In genomic region chr20:61647741-61648140, GRCh38 we compare ENCODE assay signal across 33 cellular contexts.
"Had no signal": no experiment of that assay in that cellular context is flagged by ENCODE, and none has a peak within 500 bp of the region (broad histone marks: within the 10 kb centered on the region; RNA-seq: fewer than 3 reads in every experiment).

No MANE protein-coding gene starts in this region.

- H3K9me3 ChIP-seq: ascending aorta, gastrocnemius medialis had no signal

- H3K9me3 Mint-ChIP-seq: activated naive CD4-positive, alpha-beta T cell treated with anti-CD3 and anti-CD28 coated beads, Interleukin-2, amount 10 ng/mL, durations not matched to agents 7 days and 5 days; activated naive CD4-positive, alpha-beta T cell treated with anti-CD3 and anti-CD28 coated beads, Interleukin-2, amount 50 U/mL, for 72 hours; activated naive CD8-positive, alpha-beta T cell treated with anti-CD3 and anti-CD28 coated beads, Interleukin-2, amount 10 ng/mL, durations not matched to agents 7 days and 5 days; activated T-helper 1 cell treated with anti-CD3 and anti-CD28 coated beads, Interleukin-12 subunit alpha, Interleukin-12 subunit beta, Interleukin-2, Interleukin-4 antibody, amounts not matched to agents 30 ng/mL and 10 ng/mL and 1 ng/mL, durations not matched to agents 14 hours and 24 hours and 36 hours; activated T-helper 2 cell treated with anti-CD3 and anti-CD28 coated beads, Interferon-gamma antibody, Interleukin-2, Interleukin-4, amounts not matched to agents 10 μg/mL and 5 μg/mL and 100 μg/mL, durations not matched to agents 14 hours and 24 hours and 36 hours; effector memory CD8-positive, alpha-beta T cell; T-helper 2 cell treated with Interferon-gamma antibody and Interleukin-4, amounts not matched to agents 5 μg/mL and 100 μg/mL, for 36 hours had no signal

- H3K36me3 Mint-ChIP-seq: activated CD8-positive, alpha-beta memory T cell treated with anti-CD3 and anti-CD28 coated beads, Interleukin-2, amount 10 ng/mL, durations not matched to agents 7 days and 5 days; activated naive CD4-positive, alpha-beta T cell treated with anti-CD3 and anti-CD28 coated beads, Interleukin-2, amount 10 ng/mL, durations not matched to agents 7 days and 5 days; activated naive CD4-positive, alpha-beta T cell treated with anti-CD3 and anti-CD28 coated beads, Interleukin-2, amount 50 U/mL, for 72 hours; activated naive CD8-positive, alpha-beta T cell treated with anti-CD3 and anti-CD28 coated beads, Interleukin-2, amount 10 ng/mL, durations not matched to agents 7 days and 5 days had no signal

- H3K4me1 Mint-ChIP-seq: activated B cell treated with CpG ODN at 0.5 μM for 24 hours; activated CD4-positive, alpha-beta T cell treated with anti-CD3 and anti-CD28 coated beads for 36 hours; activated CD4-positive, alpha-beta T cell treated with anti-CD3 and anti-CD28 coated beads, Interleukin-2, amount 10 ng/mL, durations not matched to agents 7 days and 5 days; activated naive CD4-positive, alpha-beta T cell treated with anti-CD3 and anti-CD28 coated beads, Interleukin-2, amount 10 ng/mL, durations not matched to agents 7 days and 5 days; activated naive CD8-positive, alpha-beta T cell treated with anti-CD3 and anti-CD28 coated beads, Interleukin-2, amount 10 ng/mL, durations not matched to agents 7 days and 5 days; T-helper 17 cell had no signal

- H3K27me3 Mint-ChIP-seq: activated B cell treated with CpG ODN at 0.5 μM for 24 hours; activated CD4-positive, alpha-beta T cell treated with anti-CD3 and anti-CD28 coated beads for 36 hours; activated CD4-positive, alpha-beta T cell treated with anti-CD3 and anti-CD28 coated beads, Interleukin-2, amount 10 ng/mL, durations not matched to agents 7 days and 5 days; activated CD8-positive, alpha-beta memory T cell treated with anti-CD3 and anti-CD28 coated beads, Interleukin-2, amount 10 ng/mL, durations not matched to agents 7 days and 5 days; activated naive CD4-positive, alpha-beta T cell treated with anti-CD3 and anti-CD28 coated beads, Interleukin-2, amount 10 ng/mL, durations not matched to agents 7 days and 5 days had no signal

- H3K4me3 Mint-ChIP-seq: activated B cell treated with CpG ODN at 0.5 μM for 24 hours; activated CD4-positive, alpha-beta T cell treated with anti-CD3 and anti-CD28 coated beads for 36 hours; activated CD4-positive, alpha-beta T cell treated with anti-CD3 and anti-CD28 coated beads, Interleukin-2, amount 10 ng/mL, durations not matched to agents 7 days and 5 days; activated CD8-positive, alpha-beta memory T cell treated with anti-CD3 and anti-CD28 coated beads, Interleukin-2, amount 10 ng/mL, durations not matched to agents 7 days and 5 days; activated CD8-positive, alpha-beta T cell treated with anti-CD3 and anti-CD28 coated beads, Interleukin-2, amount 10 ng/mL, durations not matched to agents 7 days and 5 days; activated naive CD4-positive, alpha-beta T cell treated with anti-CD3 and anti-CD28 coated beads, Interleukin-2, amount 10 ng/mL, durations not matched to agents 7 days and 5 days; activated naive CD8-positive, alpha-beta T cell treated with anti-CD3 and anti-CD28 coated beads, Interleukin-2, amount 10 ng/mL, durations not matched to agents 7 days and 5 days; activated T-helper 1 cell treated with anti-CD3 and anti-CD28 coated beads, Interleukin-12 subunit alpha, Interleukin-12 subunit beta, Interleukin-2, Interleukin-4 antibody, amounts not matched to agents 30 ng/mL and 10 ng/mL and 1 ng/mL, durations not matched to agents 14 hours and 24 hours and 36 hours; effector memory CD8-positive, alpha-beta T cell; T-helper 17 cell; T-helper 2 cell treated with Interferon-gamma antibody and Interleukin-4, amounts not matched to agents 5 μg/mL and 100 μg/mL, for 36 hours had no signal

- H3K4me3 ChIP-seq: ascending aorta, esophagus muscularis mucosa, gastrocnemius medialis had no signal

- H3K27ac Mint-ChIP-seq: activated B cell treated with CpG ODN at 0.5 μM for 24 hours; activated CD4-positive, alpha-beta T cell treated with anti-CD3 and anti-CD28 coated beads for 36 hours; activated CD4-positive, alpha-beta T cell treated with anti-CD3 and anti-CD28 coated beads, Interleukin-2, amount 10 ng/mL, durations not matched to agents 7 days and 5 days; activated CD8-positive, alpha-beta memory T cell treated with anti-CD3 and anti-CD28 coated beads, Interleukin-2, amount 10 ng/mL, durations not matched to agents 7 days and 5 days; activated CD8-positive, alpha-beta T cell treated with anti-CD3 and anti-CD28 coated beads, Interleukin-2, amount 10 ng/mL, durations not matched to agents 7 days and 5 days; activated naive CD4-positive, alpha-beta T cell treated with anti-CD3 and anti-CD28 coated beads, Interleukin-2, amount 10 ng/mL, durations not matched to agents 7 days and 5 days; activated naive CD4-positive, alpha-beta T cell treated with anti-CD3 and anti-CD28 coated beads, Interleukin-2, amount 50 U/mL, for 72 hours; activated naive CD8-positive, alpha-beta T cell treated with anti-CD3 and anti-CD28 coated beads, Interleukin-2, amount 10 ng/mL, durations not matched to agents 7 days and 5 days; activated T-helper 1 cell treated with anti-CD3 and anti-CD28 coated beads, Interleukin-12 subunit alpha, Interleukin-12 subunit beta, Interleukin-2, Interleukin-4 antibody, amounts not matched to agents 30 ng/mL and 10 ng/mL and 1 ng/mL, durations not matched to agents 14 hours and 24 hours and 36 hours; activated T-helper 2 cell treated with anti-CD3 and anti-CD28 coated beads, Interferon-gamma antibody, Interleukin-2, Interleukin-4, amounts not matched to agents 10 μg/mL and 5 μg/mL and 100 μg/mL, durations not matched to agents 14 hours and 24 hours and 36 hours; T-helper 17 cell; T-helper 2 cell treated with Interferon-gamma antibody and Interleukin-4, amounts not matched to agents 5 μg/mL and 100 μg/mL, for 36 hours had no signal

- FAIRE-seq: colon had no signal

- DNase-seq: activated B cell treated with CpG ODN at 0.5 μM for 24 hours; activated CD4-positive, alpha-beta T cell treated with anti-CD3 and anti-CD28 coated beads for 36 hours; activated CD4-positive, alpha-beta T cell treated with anti-CD3 and anti-CD28 coated beads, Interleukin-2, amount 10 ng/mL, durations not matched to agents 7 days and 5 days; activated CD4-positive, alpha-beta T cell treated with anti-CD3 and anti-CD28 coated beads, Interleukin-2, amount 50 U/mL, for 4 hours; activated CD4-positive, CD25-positive, alpha-beta regulatory T cell treated with anti-CD3 and anti-CD28 coated beads, Interleukin-2, amount 50 U/mL, for 72 hours; activated CD8-positive, alpha-beta memory T cell treated with anti-CD3 and anti-CD28 coated beads, Interleukin-2, amount 10 ng/mL, durations not matched to agents 7 days and 5 days; activated CD8-positive, alpha-beta memory T cell treated with anti-CD3 and anti-CD28 coated beads, Interleukin-2, amount 50 U/mL, for 4 hours; activated CD8-positive, alpha-beta T cell treated with anti-CD3 and anti-CD28 coated beads, Interleukin-2, amount 10 ng/mL, durations not matched to agents 7 days and 5 days; activated effector memory CD4-positive, alpha-beta T cell treated with anti-CD3 and anti-CD28 coated beads, Interleukin-2, amount 50 U/mL, for 16 hours; activated naive CD4-positive, alpha-beta T cell treated with anti-CD3 and anti-CD28 coated beads, Interleukin-2, amount 10 ng/mL, durations not matched to agents 7 days and 5 days; activated naive CD8-positive, alpha-beta T cell treated with anti-CD3 and anti-CD28 coated beads, Interleukin-2, amount 10 ng/mL, durations not matched to agents 7 days and 5 days; activated T-cell treated with anti-CD3 and anti-CD28 coated beads, Interleukin-2, amount 50 U/mL, for 1 hour; activated T-cell treated with anti-CD3 and anti-CD28 coated beads, Interleukin-2, amount 50 U/mL, for 48 hours; caudate nucleus; cortex of kidney; dermis blood vessel endothelial cell; effector CD4-positive, alpha-beta T cell; effector memory CD8-positive, alpha-beta T cell; erythroblast; foreskin keratinocyte; gastrocnemius medialis; glutamatergic neuron; T-helper 1 cell; T-helper 17 cell; T1000; WERI-Rb-1 had no signal

- H3K27me3 ChIP-seq: ascending aorta, gastrocnemius medialis had no signal

- H3K27ac ChIP-seq: ascending aorta, esophagus muscularis mucosa, foreskin keratinocyte, gastrocnemius medialis, WERI-Rb-1 had no signal

- H3K36me3 ChIP-seq: ascending aorta, esophagus muscularis mucosa, gastrocnemius medialis, WERI-Rb-1 had no signal

- H3K4me1 ChIP-seq: ascending aorta, esophagus muscularis mucosa, foreskin keratinocyte, gastrocnemius medialis had no signal

- ATAC-seq: activated CD4-positive, alpha-beta T cell treated with anti-CD3 and anti-CD28 coated beads for 36 hours; activated CD8-positive, alpha-beta memory T cell treated with anti-CD3 and anti-CD28 coated beads, Interleukin-2, amount 10 ng/mL, durations not matched to agents 7 days and 5 days; activated CD8-positive, alpha-beta T cell treated with anti-CD3 and anti-CD28 coated beads, Interleukin-2, amount 10 ng/mL, durations not matched to agents 7 days and 5 days; activated naive CD4-positive, alpha-beta T cell treated with anti-CD3 and anti-CD28 coated beads, Interleukin-2, amount 50 U/mL, for 72 hours; effector memory CD8-positive, alpha-beta T cell; foreskin keratinocyte; gastrocnemius medialis; T-helper 17 cell had no signal
